In the genomic region with DNA sequence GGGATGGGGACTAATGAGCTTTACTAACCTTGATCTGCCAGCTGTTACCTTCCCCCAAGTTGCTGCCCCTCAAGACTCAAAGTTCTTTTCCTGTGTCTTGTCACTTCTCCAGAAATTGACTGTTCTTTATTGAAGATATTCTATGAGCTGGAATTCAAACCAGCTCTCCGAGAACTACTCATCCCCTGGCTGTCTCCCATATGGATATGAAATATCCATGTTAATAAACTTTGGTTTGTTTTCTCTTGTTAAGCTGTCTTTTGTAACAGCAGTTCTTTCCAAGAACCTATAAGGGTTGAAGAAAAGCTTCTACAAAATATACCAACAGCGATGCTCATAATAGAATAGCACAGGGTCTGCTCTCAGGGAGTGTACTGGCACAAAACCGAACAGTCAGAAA, we compare ENCODE assay signal across 15 cellular contexts.
A peak's percentile ranks its signal among the peaks of the same experiment; 100 is the strongest.
DNase-seq lines count a peak whose midpoint lies in the region; ATAC-seq and TF ChIP-seq lines count a peak whose summit lies in the region.
"Had no signal": no experiment of that assay in that cellular context is flagged by ENCODE, and none has a peak within 500 bp of the region (broad histone marks: within the 10 kb centered on the region; RNA-seq: fewer than 3 reads in every experiment).

No MANE protein-coding gene starts in this region.

- BruUV-seq in OCI-LY7 (replicated peaks; lab: Mats Ljungman, UMichigan) = no TSS peak

- peak overlapping the region; percentile 33; the same call in 1 of the 2 replicates for H2AFZ ChIP-seq in OCI-LY7 (ENCODE audit: low read length)
- H2AFZ ChIP-seq: GM23338 had no signal

- CTCF ChIA-PET in OCI-LY7 (lab: Charles Lee; ENCODE audit: unreplicated experiment) = interaction anchor here (1.0 to 1.2 kb wide), 2 partner anchors 26 to 47 kb away, joined by 3 read pairs; no protein-coding TSS in a partner anchor

- no peaks in the 10 kb centered on the region for H3K36me3 ChIP-seq in OCI-LY7 (ENCODE audit: insufficient read depth, low read length)
- H3K36me3 ChIP-seq: BLaER1 treated with 17β-estradiol and CSF1 and Interleukin-3, amounts not matched to agents 10 nM and 100 nM had no signal

- H4K20me1 ChIP-seq in OCI-LY7 (ENCODE audit: insufficient read depth, low read length) = no peaks in the 10 kb centered on the region
- H4K20me1 ChIP-seq: BLaER1 treated with 17β-estradiol and CSF1 and Interleukin-3, amounts not matched to agents 10 nM and 100 nM had no signal

- peak overlapping the region; percentile 21 for H3K4me2 ChIP-seq in OCI-LY7 (ENCODE audit: low read length)
- H3K4me2 ChIP-seq: BLaER1 treated with 17β-estradiol and CSF1 and Interleukin-3, amounts not matched to agents 10 nM and 100 nM; GM23338 had no signal

- no peaks in the 10 kb centered on the region for H3K9me2 ChIP-seq in OCI-LY7 (ENCODE audit: insufficient read depth, low read length)

- H3K4me1 ChIP-seq in OCI-LY7 (ENCODE audit: insufficient read depth, low read length, poor library complexity, severe bottlenecking) = peaks cover 67% of the 10 kb centered on the region

- H3K4me3 ChIP-seq in OCI-LY7 (ENCODE audit: low read depth, low read length, poor library complexity, severe bottlenecking) = no peak overlapping the region
- no peak overlapping the region for H3K4me3 ChIP-seq in dorsolateral prefrontal cortex
- no peak overlapping the region for H3K4me3 ChIP-seq in fibroblast of mammary gland (ENCODE audit: control insufficient read depth, low read depth, low read length)
- H3K4me3 ChIP-seq: BLaER1 treated with 17β-estradiol and CSF1 and Interleukin-3, amounts not matched to agents 10 nM and 100 nM; GM12878; GM23338 had no signal

- H3K9me3 ChIP-seq in OCI-LY7 (ENCODE audit: low read length) = no peaks in the 10 kb centered on the region
- H3K9me3 ChIP-seq: BLaER1 treated with 17β-estradiol and CSF1 and Interleukin-3, amounts not matched to agents 10 nM and 100 nM had no signal

- intact Hi-C loops in OCI-LY7 (cut with micrococcal nuclease; ENCODE audit: unreplicated experiment) (no loop called here), dorsolateral prefrontal cortex (cut with DNase I) (no loop called here)

- POLR2A ChIA-PET in OCI-LY7 (lab: Charles Lee) = interaction anchor here (0.6 to 2.3 kb wide), 6 partner anchors 17 to 278 kb away, joined by 3 to 9 read pairs (median 4); no protein-coding TSS in a partner anchor

- no peak for ATAC-seq in activated CD4-positive, CD25-positive, alpha-beta regulatory T cell treated with anti-CD3 and anti-CD28 coated beads, Interleukin-2, amount 50 U/mL, for 24 hours
- ATAC-seq: GM12878, GM23338 had no signal

- H3K27ac ChIP-seq in OCI-LY7 (ENCODE audit: low read depth, low read length, poor library complexity, severe bottlenecking) = peak overlapping the region; percentile 38
- H3K27ac ChIP-seq in dorsolateral prefrontal cortex = peak overlapping the region in 37 of 59 donors; percentile 1 to 83 (median 57)
- H3K27ac ChIP-seq: BLaER1 treated with 17β-estradiol and CSF1 and Interleukin-3, amounts not matched to agents 10 nM and 100 nM had no signal

- DNase-seq in OCI-LY7 (ENCODE audit: low spot score) (no peak), dorsolateral prefrontal cortex (no peak), fibroblast of mammary gland (ENCODE audit: low read depth) (peak; percentile 11), superior temporal gyrus (ENCODE audit: extremely low spot score) (peak; percentile 34), cerebellar nuclear complex (lab: John Stamatoyannopoulos, UW) (no peak), SK-N-DZ (ENCODE audit: low spot score) (no peak)
- DNase-seq: ACHN; Calu3; CD4-positive, alpha-beta T cell; DMS 273 treated with DMSO at 0.1 percent for 48 hours; H7 had no signal

- no peaks in the 10 kb centered on the region for H3K27me3 ChIP-seq in dorsolateral prefrontal cortex
- H3K27me3 ChIP-seq: BLaER1 treated with 17β-estradiol and CSF1 and Interleukin-3, amounts not matched to agents 10 nM and 100 nM had no signal

- no peaks in the 10 kb centered on the region for H3K79me2 ChIP-seq in OCI-LY7 (ENCODE audit: insufficient read depth, low read depth, low read length)

- TF ChIP-seq CTCF in OCI-LY7 (conservative IDR thresholded peaks at IDR 0.05; ENCODE audit: low read length) (no peak), dorsolateral prefrontal cortex (IDR thresholded peaks at IDR 0.05 in 54 of 56, conservative IDR thresholded peaks at IDR 0.05 in 2 of 56; ENCODE audit: low read depth in 1 of 56, partially characterized antibody in 56 of 56) (no peak), fibroblast of mammary gland (conservative IDR thresholded peaks at IDR 0.05; ENCODE audit: control insufficient read depth, insufficient read depth, low read depth, low read length) (no peak)

Comparison
In these comparisons a context has a peak if more than half of its experiments do, and no peak if none do; other contexts are left out.
1. DNase-seq: peak in fibroblast of mammary gland (single experiment) and superior temporal gyrus (single experiment); none in OCI-LY7 (single experiment), dorsolateral prefrontal cortex (0 of 10), cerebellar nuclear complex (0 of 2) and SK-N-DZ (single experiment).